ENCODE assay signal across 14 cellular contexts in genomic region chr7:92253251-92253650, GRCh38.
"Had no signal": no experiment of that assay in that cellular context is flagged by ENCODE, and none has a peak within 500 bp of the region (broad histone marks: within the 10 kb centered on the region; RNA-seq: fewer than 3 reads in every experiment).

No MANE protein-coding gene starts in this region.

- H3K27me3 ChIP-seq: sigmoid colon, tibial nerve had no signal

- H3K36me3 ChIP-seq: left ventricle myocardium inferior, sigmoid colon, tibial nerve had no signal

- H3K4me3 ChIP-seq: left ventricle myocardium inferior, mucosa of descending colon, sigmoid colon, tibial nerve had no signal

- H3K27ac ChIP-seq: left ventricle myocardium inferior, sigmoid colon, tibial nerve had no signal

- H3K9me3 ChIP-seq: mucosa of descending colon, sigmoid colon, tibial nerve had no signal

- DNase-seq: activated CD4-positive, alpha-beta T cell treated with anti-CD3 and anti-CD28 coated beads, Interleukin-2, amount 50 U/mL, for 48 hours; activated gamma-delta T cell; dermis blood vessel endothelial cell; effector memory CD8-positive, alpha-beta T cell; glutamatergic neuron; left ventricle myocardium inferior; mammary epithelial cell; mucosa of descending colon; naive B cell; sigmoid colon; stimulated activated CD4-positive, alpha-beta T cell treated with anti-CD3 and anti-CD28 coated beads, Interleukin-4, amount 100 ng/mL, for 24 hours; SW 1271; T-helper 2 cell had no signal
